Comparison of ENCODE assay signal across 18 cellular contexts in genomic region chr11:94866231-94866827, GRCh38.
"Had no signal": no experiment of that assay in that cellular context is flagged by ENCODE, and none has a peak within 500 bp of the region (broad histone marks: within the 10 kb centered on the region; RNA-seq: fewer than 3 reads in every experiment).

No MANE protein-coding gene starts in this region.

- H3K9me3 Mint-ChIP-seq: activated B cell treated with CpG ODN at 0.5 μM for 24 hours; activated CD4-positive, alpha-beta T cell treated with anti-CD3 and anti-CD28 coated beads, Interleukin-2, amount 10 ng/mL, durations not matched to agents 24 days and 14 days; activated naive CD4-positive, alpha-beta T cell treated with anti-CD3 and anti-CD28 coated beads, Interleukin-2, amount 10 ng/mL, durations not matched to agents 7 days and 5 days; activated T-cell treated with anti-CD3 and anti-CD28 coated beads, Interleukin-2, amount 50 U/mL, for 24 hours; naive thymus-derived CD4-positive, alpha-beta T cell; T-cell had no signal

- H3K4me1 Mint-ChIP-seq: activated B cell treated with CpG ODN at 0.5 μM for 24 hours; activated CD4-positive, alpha-beta T cell treated with anti-CD3 and anti-CD28 coated beads, Interleukin-2, amount 10 ng/mL, durations not matched to agents 24 days and 14 days; activated naive CD4-positive, alpha-beta T cell treated with anti-CD3 and anti-CD28 coated beads, Interleukin-2, amount 10 ng/mL, durations not matched to agents 7 days and 5 days; T-cell had no signal

- ATAC-seq: activated CD8-positive, alpha-beta T cell treated with anti-CD3 and anti-CD28 coated beads, Interleukin-2, amount 10 ng/mL, durations not matched to agents 7 days and 5 days; left ventricle myocardium superior; naive thymus-derived CD4-positive, alpha-beta T cell; T-cell had no signal

- H3K27me3 ChIP-seq: esophagus squamous epithelium, tibial artery had no signal

- H3K27me3 Mint-ChIP-seq: activated B cell treated with CpG ODN at 0.5 μM for 24 hours; activated CD4-positive, alpha-beta T cell treated with anti-CD3 and anti-CD28 coated beads, Interleukin-2, amount 10 ng/mL, durations not matched to agents 24 days and 14 days; activated naive CD4-positive, alpha-beta T cell treated with anti-CD3 and anti-CD28 coated beads, Interleukin-2, amount 10 ng/mL, durations not matched to agents 7 days and 5 days had no signal

- DNase-seq: activated B cell treated with CpG ODN at 0.5 μM for 24 hours; activated CD4-positive, alpha-beta T cell treated with anti-CD3 and anti-CD28 coated beads, Interleukin-2, amount 10 ng/mL, durations not matched to agents 24 days and 14 days; activated CD8-positive, alpha-beta T cell treated with anti-CD3 and anti-CD28 coated beads, Interleukin-2, amount 10 ng/mL, durations not matched to agents 7 days and 5 days; activated naive CD4-positive, alpha-beta T cell treated with anti-CD3 and anti-CD28 coated beads, Interleukin-2, amount 10 ng/mL, durations not matched to agents 7 days and 5 days; activated T-cell treated with anti-CD3 and anti-CD28 coated beads, Interleukin-2, amount 50 U/mL, for 24 hours; aorta; effector CD4-positive, alpha-beta T cell; esophagus squamous epithelium; left ventricle myocardium superior; naive thymus-derived CD4-positive, alpha-beta T cell; nucleus accumbens; retina; stimulated activated CD4-positive, alpha-beta T cell treated with anti-CD3 and anti-CD28 coated beads, Interleukin-12 subunit alpha, Interleukin-12 subunit beta, amount 100 ng/mL, for 4 hours; stimulated activated CD4-positive, alpha-beta T cell treated with anti-CD3 and anti-CD28 coated beads, Interleukin-1b, Interleukin-23, amount 100 ng/mL, for 48 hours; stimulated activated CD8-positive, alpha-beta memory T cell treated with anti-CD3 and anti-CD28 coated beads, Interleukin-4, amount 100 ng/mL, for 48 hours; stimulated activated naive CD4-positive, alpha-beta T cell treated with Interleukin-2 at 50 U/mL for 16 hours; T-cell; tibial artery had no signal

- H3K27ac ChIP-seq: esophagus squamous epithelium, tibial artery had no signal

- H3K4me3 ChIP-seq: esophagus squamous epithelium, tibial artery had no signal

- H3K36me3 Mint-ChIP-seq: activated naive CD4-positive, alpha-beta T cell treated with anti-CD3 and anti-CD28 coated beads, Interleukin-2, amount 10 ng/mL, durations not matched to agents 7 days and 5 days; naive thymus-derived CD4-positive, alpha-beta T cell; T-cell had no signal

- H3K4me3 Mint-ChIP-seq: activated B cell treated with CpG ODN at 0.5 μM for 24 hours; activated CD4-positive, alpha-beta T cell treated with anti-CD3 and anti-CD28 coated beads, Interleukin-2, amount 10 ng/mL, durations not matched to agents 24 days and 14 days; activated CD8-positive, alpha-beta T cell treated with anti-CD3 and anti-CD28 coated beads, Interleukin-2, amount 10 ng/mL, durations not matched to agents 7 days and 5 days; activated naive CD4-positive, alpha-beta T cell treated with anti-CD3 and anti-CD28 coated beads, Interleukin-2, amount 10 ng/mL, durations not matched to agents 7 days and 5 days; activated T-cell treated with anti-CD3 and anti-CD28 coated beads, Interleukin-2, amount 50 U/mL, for 24 hours; naive thymus-derived CD4-positive, alpha-beta T cell; T-cell had no signal

- H3K4me1 ChIP-seq: esophagus squamous epithelium, tibial artery had no signal

- H3K27ac Mint-ChIP-seq: activated B cell treated with CpG ODN at 0.5 μM for 24 hours; activated CD4-positive, alpha-beta T cell treated with anti-CD3 and anti-CD28 coated beads, Interleukin-2, amount 10 ng/mL, durations not matched to agents 24 days and 14 days; activated CD8-positive, alpha-beta T cell treated with anti-CD3 and anti-CD28 coated beads, Interleukin-2, amount 10 ng/mL, durations not matched to agents 7 days and 5 days; activated naive CD4-positive, alpha-beta T cell treated with anti-CD3 and anti-CD28 coated beads, Interleukin-2, amount 10 ng/mL, durations not matched to agents 7 days and 5 days; activated T-cell treated with anti-CD3 and anti-CD28 coated beads, Interleukin-2, amount 50 U/mL, for 24 hours; naive thymus-derived CD4-positive, alpha-beta T cell; T-cell had no signal
